8 cellular contexts compared by ENCODE assay signal in the genomic region with DNA sequence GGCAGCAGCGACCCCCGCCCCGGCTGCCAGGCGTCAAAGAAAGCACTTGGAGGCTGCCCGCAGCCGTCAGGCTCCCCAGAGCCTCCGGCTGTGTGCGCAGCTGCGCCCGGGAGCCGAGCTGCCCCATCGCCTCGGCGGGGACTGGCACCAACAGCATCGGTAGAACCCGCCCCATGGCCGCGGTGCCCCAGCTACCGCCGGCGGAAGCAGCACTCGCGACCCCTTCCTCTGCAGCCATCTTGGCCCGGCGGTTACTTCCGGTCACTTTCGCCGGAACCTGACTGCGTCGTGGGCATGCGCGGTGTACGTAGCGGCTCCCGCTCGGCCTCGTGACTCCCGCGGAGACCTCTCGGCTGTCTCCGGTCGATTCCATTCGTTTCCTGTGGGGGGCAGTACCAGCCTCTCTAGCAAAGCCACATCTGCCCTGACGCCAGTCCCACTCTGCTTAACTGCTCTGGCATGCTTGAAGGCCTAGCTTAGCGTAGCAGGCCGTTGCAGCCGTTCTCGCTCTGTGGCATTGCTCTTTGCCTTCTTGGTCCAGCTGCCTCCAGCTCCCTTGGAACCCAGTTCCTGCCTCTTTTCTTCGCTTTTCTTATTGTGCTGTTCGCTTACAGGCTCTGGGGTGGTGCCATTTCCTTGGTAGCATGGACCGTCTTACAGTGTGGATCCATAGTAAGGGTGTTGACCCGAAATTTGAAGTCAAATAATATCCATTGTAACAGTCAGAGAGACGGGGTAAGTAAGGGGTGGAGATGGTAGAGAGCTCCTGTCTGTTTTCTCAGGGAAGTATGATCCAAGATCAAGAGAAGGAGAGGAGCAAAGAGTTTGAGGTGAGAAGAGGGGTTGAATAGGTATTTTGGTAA. TPM values are rescaled to one million over a fixed set of nuclear protein-coding genes. Genes with fewer than 3 reads are reported as not detected.
DNase-seq lines count a peak whose midpoint lies in the region; ATAC-seq, FAIRE-seq and TF ChIP-seq lines count a peak whose summit lies in the region.

A gene with protein sequence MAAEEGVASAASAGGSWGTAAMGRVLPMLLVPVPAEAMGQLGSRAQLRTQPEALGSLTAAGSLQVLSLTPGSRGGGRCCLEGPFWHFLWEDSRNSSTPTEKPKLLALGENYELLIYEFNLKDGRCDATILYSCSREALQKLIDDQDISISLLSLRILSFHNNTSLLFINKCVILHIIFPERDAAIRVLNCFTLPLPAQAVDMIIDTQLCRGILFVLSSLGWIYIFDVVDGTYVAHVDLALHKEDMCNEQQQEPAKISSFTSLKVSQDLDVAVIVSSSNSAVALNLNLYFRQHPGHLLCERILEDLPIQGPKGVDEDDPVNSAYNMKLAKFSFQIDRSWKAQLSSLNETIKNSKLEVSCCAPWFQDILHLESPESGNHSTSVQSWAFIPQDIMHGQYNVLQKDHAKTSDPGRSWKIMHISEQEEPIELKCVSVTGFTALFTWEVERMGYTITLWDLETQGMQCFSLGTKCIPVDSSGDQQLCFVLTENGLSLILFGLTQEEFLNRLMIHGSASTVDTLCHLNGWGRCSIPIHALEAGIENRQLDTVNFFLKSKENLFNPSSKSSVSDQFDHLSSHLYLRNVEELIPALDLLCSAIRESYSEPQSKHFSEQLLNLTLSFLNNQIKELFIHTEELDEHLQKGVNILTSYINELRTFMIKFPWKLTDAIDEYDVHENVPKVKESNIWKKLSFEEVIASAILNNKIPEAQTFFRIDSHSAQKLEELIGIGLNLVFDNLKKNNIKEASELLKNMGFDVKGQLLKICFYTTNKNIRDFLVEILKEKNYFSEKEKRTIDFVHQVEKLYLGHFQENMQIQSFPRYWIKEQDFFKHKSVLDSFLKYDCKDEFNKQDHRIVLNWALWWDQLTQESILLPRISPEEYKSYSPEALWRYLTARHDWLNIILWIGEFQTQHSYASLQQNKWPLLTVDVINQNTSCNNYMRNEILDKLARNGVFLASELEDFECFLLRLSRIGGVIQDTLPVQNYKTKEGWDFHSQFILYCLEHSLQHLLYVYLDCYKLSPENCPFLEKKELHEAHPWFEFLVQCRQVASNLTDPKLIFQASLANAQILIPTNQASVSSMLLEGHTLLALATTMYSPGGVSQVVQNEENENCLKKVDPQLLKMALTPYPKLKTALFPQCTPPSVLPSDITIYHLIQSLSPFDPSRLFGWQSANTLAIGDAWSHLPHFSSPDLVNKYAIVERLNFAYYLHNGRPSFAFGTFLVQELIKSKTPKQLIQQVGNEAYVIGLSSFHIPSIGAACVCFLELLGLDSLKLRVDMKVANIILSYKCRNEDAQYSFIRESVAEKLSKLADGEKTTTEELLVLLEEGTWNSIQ (N-terminal part only) (minus strand): TSS at position 253 of the 863 bp plus-strand sequence. CDS start 15 bp downstream, at position 238.

- H3K79me1 ChIP-seq in mesendoderm (ENCODE audit: low read length): peaks cover 1% of the 10 kb centered on the region

- peak within 1 kb of the TSS; percentile 58 for H3K27ac ChIP-seq in mesendoderm (ENCODE audit: low read depth, low read length)

- H3K4me3 ChIP-seq in Caco-2 (ENCODE audit: low read depth, low read length) (peak within 1 kb of the TSS; percentile 62), endocrine pancreas (ENCODE audit: control insufficient read depth, insufficient read depth, low read length) (peak within 1 kb of the TSS; percentile 91), mesendoderm (ENCODE audit: low read length) (peak within 1 kb of the TSS; percentile 78)

- peak within 1 kb of the TSS; percentile 46 for H3K27ac Mint-ChIP-seq in Caco-2 (ENCODE audit: unreplicated experiment)
- H3K27ac Mint-ChIP-seq in activated CD8-positive, alpha-beta memory T cell treated with anti-CD3 and anti-CD28 coated beads, Interleukin-2, amount 10 ng/mL, durations not matched to agents 7 days and 5 days: peak within 1 kb of the TSS; percentile 97

- no peaks in the 10 kb centered on the region for H3K9me3 ChIP-seq in Caco-2
- H3K9me3 ChIP-seq in endocrine pancreas (ENCODE audit: control insufficient read depth, low read length): no peaks in the 10 kb centered on the region

- FAIRE-seq in HTR-8/SVneo (lab: Jason Lieb, UNC): peak; percentile 97

- no peak within 1 kb of the TSS for H2AK5ac ChIP-seq in mesendoderm (ENCODE audit: low read length)

- H3K9ac ChIP-seq in endocrine pancreas (ENCODE audit: control insufficient read depth, insufficient read depth, low read length) (peak within 1 kb of the TSS; percentile 94), mesendoderm (ENCODE audit: low read length) (peak within 1 kb of the TSS; percentile 88)

- H3K56ac ChIP-seq in mesendoderm (ENCODE audit: low read length): peak within 1 kb of the TSS; percentile 87

- BruUV-seq in Caco-2 (replicated peaks; lab: Mats Ljungman, UMichigan): no TSS peak

- peak within 1 kb of the TSS; percentile 76 for H3K4ac ChIP-seq in mesendoderm (ENCODE audit: low read depth, low read length)

- H3K79me2 ChIP-seq in mesendoderm (ENCODE audit: control insufficient read depth, insufficient read depth, low read length): peaks cover 2% of the 10 kb centered on the region

- H3K18ac ChIP-seq in mesendoderm (ENCODE audit: low read length): peak within 1 kb of the TSS; percentile 39

- peak; percentile 60 for ATAC-seq in GM21360 (IDR thresholded peaks at IDR 0.05; ENCODE audit: unreplicated experiment)
- ATAC-seq in activated CD8-positive, alpha-beta memory T cell treated with anti-CD3 and anti-CD28 coated beads, Interleukin-2, amount 10 ng/mL, durations not matched to agents 7 days and 5 days: peak; percentile 82

- H3K36me3 Mint-ChIP-seq in Caco-2 (ENCODE audit: insufficient read depth, unreplicated experiment): peaks cover 14% of the 10 kb centered on the region
- H3K36me3 Mint-ChIP-seq in activated CD8-positive, alpha-beta memory T cell treated with anti-CD3 and anti-CD28 coated beads, Interleukin-2, amount 10 ng/mL, durations not matched to agents 7 days and 5 days: peaks cover 15% of the 10 kb centered on the region

- CTCF ChIA-PET in Caco-2 (lab: Charles Lee): interaction anchor here (0.5 to 2.0 kb wide), 15 partner anchors 10 to 258 kb away, joined by 3 to 58 read pairs (median 4); a partner anchor contains a TSS
- CTCF ChIA-PET in activated CD8-positive, alpha-beta memory T cell treated with anti-CD3 and anti-CD28 coated beads, Interleukin-2, amount 10 ng/mL, durations not matched to agents 7 days and 5 days (lab: Charles Lee): interaction anchor here (0.6 to 6.9 kb wide), 32 partner anchors 9 to 236 kb away, joined by 3 to 232 read pairs (median 6); a partner anchor contains a TSS

- peak within 1 kb of the TSS; percentile 82 for H4K5ac ChIP-seq in mesendoderm (ENCODE audit: low read length)

- DNase-seq in Caco-2: peak; percentile 96 to 97
- peak; percentile 93 for DNase-seq in HTR-8/SVneo (ENCODE audit: insufficient read length, low spot score)
- DNase-seq in NOMO-1 treated with dmso at 0.1 percent for 144 hours (lab: John Stamatoyannopoulos, UW; ENCODE audit: unreplicated experiment): peak; percentile 97
- DNase-seq in activated CD8-positive, alpha-beta memory T cell treated with anti-CD3 and anti-CD28 coated beads, Interleukin-2, amount 10 ng/mL, durations not matched to agents 7 days and 5 days: peak; percentile 99
- peak; percentile 99 for DNase-seq in mesendoderm
- peak; percentile 83 for DNase-seq in stimulated activated CD8-positive, alpha-beta memory T cell treated with anti-CD3 and anti-CD28 coated beads, Interleukin-15, amount 100 ng/mL, for 24 hours (ENCODE audit: low read depth)

- WGBS in mesendoderm (ENCODE audit: extremely low coverage, insufficient coverage, low lambda C conversion rate): no CpG with 5 or more reads among the region's 53 CpGs

- intact Hi-C loops in Caco-2 (cut with micrococcal nuclease; ENCODE audit: unreplicated experiment): loop anchor here (1.0 to 2.0 kb wide), 4 partner anchors 48 to 85 kb away; a partner anchor contains a TSS

- H3K4me1 ChIP-seq in Caco-2: peaks cover 6% of the 10 kb centered on the region
- H3K4me1 ChIP-seq in endocrine pancreas (ENCODE audit: control insufficient read depth, insufficient read depth, low read length): no peaks in the 10 kb centered on the region
- H3K4me1 ChIP-seq in mesendoderm (ENCODE audit: control insufficient read depth, low read depth, low read length): peaks cover 2% of the 10 kb centered on the region

- no peak within 1 kb of the TSS for H4K8ac ChIP-seq in mesendoderm (ENCODE audit: low read depth, low read length)

- POLR2A ChIA-PET in Caco-2 (lab: Charles Lee): interaction anchor here (0.6 to 2.3 kb wide), 8 partner anchors 19 to 905 kb away, joined by 3 to 28 read pairs (median 5); a partner anchor contains a TSS

- H3K27me3 ChIP-seq in Caco-2 (replicated peaks; ENCODE audit: control insufficient read depth, insufficient read depth, low read length) (no peaks in the 10 kb centered on the region), endocrine pancreas (ENCODE audit: control insufficient read depth, insufficient read depth, low read length) (no peaks in the 10 kb centered on the region), mesendoderm (ENCODE audit: insufficient read depth, low read length, poor library complexity) (no peaks in the 10 kb centered on the region)

- TF ChIP-seq CTCF in Caco-2 (IDR thresholded peaks at IDR 0.05; ENCODE audit: insufficient read depth in 1 of 2, low read depth in 1 of 2, low read length in 1 of 2, severe bottlenecking in 1 of 2, unreplicated experiment in 1 of 2): peak; percentile 74 to 88

- H3K36me3 ChIP-seq in Caco-2 (ENCODE audit: control insufficient read depth, insufficient read depth, low read length) (no peaks in the 10 kb centered on the region), endocrine pancreas (ENCODE audit: control insufficient read depth, insufficient read depth, low read length) (no peaks in the 10 kb centered on the region), mesendoderm (ENCODE audit: control insufficient read depth, insufficient read depth, low read length) (no peaks in the 10 kb centered on the region)

- no peak within 1 kb of the TSS for H2BK120ac ChIP-seq in mesendoderm (ENCODE audit: low read depth, low read length)

- no peak within 1 kb of the TSS for H3K23ac ChIP-seq in mesendoderm (ENCODE audit: low read length)

- H3K27me3 Mint-ChIP-seq in Caco-2 (ENCODE audit: insufficient read depth, unreplicated experiment): no peaks in the 10 kb centered on the region
- no peaks in the 10 kb centered on the region for H3K27me3 Mint-ChIP-seq in activated CD8-positive, alpha-beta memory T cell treated with anti-CD3 and anti-CD28 coated beads, Interleukin-2, amount 10 ng/mL, durations not matched to agents 7 days and 5 days

- no peaks in the 10 kb centered on the region for H3K9me3 Mint-ChIP-seq in Caco-2 (ENCODE audit: unreplicated experiment)
- H3K9me3 Mint-ChIP-seq in activated CD8-positive, alpha-beta memory T cell treated with anti-CD3 and anti-CD28 coated beads, Interleukin-2, amount 10 ng/mL, durations not matched to agents 7 days and 5 days (ENCODE audit: low read depth): no peaks in the 10 kb centered on the region

- peak within 1 kb of the TSS; percentile 8 for H2BK5ac ChIP-seq in mesendoderm (ENCODE audit: low read length)

- H3K4me1 Mint-ChIP-seq in Caco-2 (ENCODE audit: low read depth, unreplicated experiment): peaks cover 6% of the 10 kb centered on the region
- H3K4me1 Mint-ChIP-seq in activated CD8-positive, alpha-beta memory T cell treated with anti-CD3 and anti-CD28 coated beads, Interleukin-2, amount 10 ng/mL, durations not matched to agents 7 days and 5 days: peaks cover 53% of the 10 kb centered on the region

- peak within 1 kb of the TSS; percentile 92 for H3K4me3 Mint-ChIP-seq in Caco-2 (ENCODE audit: unreplicated experiment)
- peak within 1 kb of the TSS; percentile 99 for H3K4me3 Mint-ChIP-seq in activated CD8-positive, alpha-beta memory T cell treated with anti-CD3 and anti-CD28 coated beads, Interleukin-2, amount 10 ng/mL, durations not matched to agents 7 days and 5 days

- no peak within 1 kb of the TSS for H2BK15ac ChIP-seq in mesendoderm (replicated peaks; ENCODE audit: low read depth)

- peak within 1 kb of the TSS; percentile 83 for H3K4me2 ChIP-seq in mesendoderm (ENCODE audit: low read length)

RNA-seq across cellular contexts. Expression of the gene that starts here (rescaled TPM):
- 43.3 and 45.7 TPM in 2 replicates for total RNA-seq in Caco-2 (2022)
- 10 to 100 TPM; 76.7 to 95.8 TPM for total RNA-seq in activated CD8-positive, alpha-beta memory T cell treated with anti-CD3 and anti-CD28 coated beads, Interleukin-2, amount 10 ng/mL, durations not matched to agents 7 days and 5 days
- polyA plus RNA-seq in mesendoderm (2013, experiment 1 of 2): 9.3 TPM
- 10.2 TPM for polyA plus RNA-seq in mesendoderm (2013, experiment 2 of 2)

Comparison
In these comparisons a context has a peak if more than half of its experiments do, and no peak if none do; other contexts are left out.
1. Peak in every context shown above with its lines: DNase-seq, ATAC-seq, H3K4me3 ChIP-seq and H3K27ac ChIP-seq.